Comparison of ENCODE assay signal across 14 cellular contexts in the genomic region with DNA sequence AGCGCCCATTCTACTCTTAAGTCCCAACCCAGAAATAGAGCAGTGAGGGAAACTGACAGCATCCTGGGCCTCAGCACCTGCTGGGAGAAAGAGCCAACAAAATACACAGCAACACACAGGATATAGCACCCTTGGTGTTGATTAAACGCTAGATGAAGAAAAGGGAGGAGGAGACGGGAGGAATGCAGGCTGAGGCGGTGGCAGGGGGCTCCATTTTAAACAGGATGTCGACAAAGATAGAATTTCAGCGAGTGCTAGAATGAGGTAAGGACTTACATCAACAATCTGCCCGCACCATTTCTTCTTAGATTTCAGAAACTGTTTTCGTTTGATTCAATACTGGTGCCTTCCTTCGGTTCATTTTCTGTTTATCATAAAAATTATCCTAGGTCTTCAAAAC. TPM values are rescaled to one million over a fixed set of nuclear protein-coding genes. Genes with fewer than 3 reads are reported as not detected.
DNase-seq lines count a peak whose midpoint lies in the region; TF ChIP-seq lines count a peak whose summit lies in the region.
"Had no signal": no experiment of that assay in that cellular context is flagged by ENCODE, and none has a peak within 500 bp of the region (broad histone marks: within the 10 kb centered on the region; RNA-seq: fewer than 3 reads in every experiment).

No MANE protein-coding gene starts in this region.

- peak overlapping the region; percentile 2 for H2BK12ac ChIP-seq in trophoblast cell (ENCODE audit: low read length)

- peaks cover 8% of the 10 kb centered on the region for H3K79me2 ChIP-seq in trophoblast cell (ENCODE audit: control insufficient read depth, insufficient read depth, low read length, poor library complexity)

- H3K14ac ChIP-seq in trophoblast cell (ENCODE audit: low read length), result no peak overlapping the region

- H3K23ac ChIP-seq in trophoblast cell (ENCODE audit: low read length), result peak overlapping the region; percentile 58

- H3K4me3 Mint-ChIP-seq in endodermal cell, result no peak overlapping the region
- H3K4me3 Mint-ChIP-seq: CD4-positive, alpha-beta memory T cell had no signal

- H4K91ac ChIP-seq in trophoblast cell (ENCODE audit: low read depth, low read length), result no peak overlapping the region

- no peak overlapping the region for H2AK5ac ChIP-seq in trophoblast cell (ENCODE audit: low read length)

- no peak overlapping the region for H4K12ac ChIP-seq in trophoblast cell (ENCODE audit: low read depth, low read length)

- peaks cover 22% of the 10 kb centered on the region for H3K79me1 ChIP-seq in trophoblast cell (ENCODE audit: low read length)

- no peak overlapping the region for H2BK120ac ChIP-seq in trophoblast cell (ENCODE audit: insufficient read depth, low read length, poor library complexity)

- H3K9me3 Mint-ChIP-seq in endodermal cell, result no peaks in the 10 kb centered on the region
- H3K9me3 Mint-ChIP-seq: CD4-positive, alpha-beta memory T cell had no signal

- whole genome bisulfite sequencing in endodermal cell (ENCODE audit: insufficient coverage in 1 of 2, insufficient read length in 1 of 2), 2 experiments, result 69 to 82% methylated on average over 6 to 9 of the region's 9 CpGs
- WGBS in trophoblast cell (ENCODE audit: extremely low coverage, insufficient coverage, insufficient read length), result no CpG with 5 or more reads among the region's 9 CpGs

- H3K27me3 Mint-ChIP-seq in endodermal cell (ENCODE audit: insufficient read depth), result peaks cover 6% of the 10 kb centered on the region

- no peak overlapping the region for H2AFZ ChIP-seq in trophoblast cell (ENCODE audit: insufficient read depth, low read length, poor library complexity)

- no peaks in the 10 kb centered on the region for H3K36me3 Mint-ChIP-seq in endodermal cell (ENCODE audit: low read depth)

- H3K27ac ChIP-seq in VCaP (peak overlapping the region; percentile 0; the same call in 1 of the 2 replicates), endodermal cell (ENCODE audit: low read depth, low read length) (no peak overlapping the region), trophoblast cell (ENCODE audit: low read depth, low read length) (no peak overlapping the region)

- H3K27me3 ChIP-seq in endodermal cell (ENCODE audit: control insufficient read depth, insufficient read depth, low read length, poor library complexity, severe bottlenecking), result no peaks in the 10 kb centered on the region
- H3K27me3 ChIP-seq in trophoblast cell (ENCODE audit: insufficient read depth, low read length), result no peaks in the 10 kb centered on the region

- no peak overlapping the region for H4K8ac ChIP-seq in trophoblast cell (ENCODE audit: low read depth, low read length)

- no peaks in the 10 kb centered on the region for H3K4me1 ChIP-seq in endodermal cell (ENCODE audit: control insufficient read depth, insufficient read depth, low read length)
- H3K4me1 ChIP-seq in trophoblast cell (ENCODE audit: control insufficient read depth in 1 of 2, insufficient read depth in 2 of 2, low read length in 2 of 2), result peaks cover 15 to 25% of the 10 kb centered on the region in 2 experiments

- no peak overlapping the region for H3K18ac ChIP-seq in trophoblast cell (ENCODE audit: low read length)

- peak; percentile 42 for DNase-seq in endodermal cell
- no peak for DNase-seq in trophoblast cell
- DNase-seq in NCI-H1417 (lab: John Stamatoyannopoulos, UW), result no peak
- DNase-seq in NCI-H2171 treated with DMSO at 0.1 percent for 48 hours (lab: John Stamatoyannopoulos, UW), result no peak
- DNase-seq in D341Med (ENCODE audit: low spot score), result no peak
- DNase-seq: C1 segment of cervical spinal cord; Calu3; CD4-positive, alpha-beta memory T cell; COR-L47; DMS153; DND-41; H7; HCEC 1CT had no signal

- H3K9ac ChIP-seq in endodermal cell (ENCODE audit: extremely low read depth, low read length, poor library complexity, severe bottlenecking) (no peak overlapping the region), trophoblast cell (ENCODE audit: low read length) (no peak overlapping the region)

- H3K27ac Mint-ChIP-seq in endodermal cell, result no peak overlapping the region
- H3K27ac Mint-ChIP-seq: CD4-positive, alpha-beta memory T cell had no signal

- no peak overlapping the region for H3K4me2 ChIP-seq in trophoblast cell (ENCODE audit: low read length)

- no peak for TF ChIP-seq CTCF in VCaP (conservative IDR thresholded peaks at IDR 0.05)
- TF ChIP-seq CTCF in endodermal cell (conservative IDR thresholded peaks at IDR 0.05), result no peak

- no peak overlapping the region for H2BK5ac ChIP-seq in trophoblast cell (ENCODE audit: low read depth, low read length, poor library complexity)

- no peak overlapping the region for H3K4ac ChIP-seq in trophoblast cell (ENCODE audit: low read depth, low read length)

- peaks cover 20% of the 10 kb centered on the region for H3K4me1 Mint-ChIP-seq in endodermal cell

- no peaks in the 10 kb centered on the region for H3K9me3 ChIP-seq in endodermal cell (ENCODE audit: control insufficient read depth, low read length)
- peaks cover 1% of the 10 kb centered on the region for H3K9me3 ChIP-seq in trophoblast cell (ENCODE audit: insufficient read depth, low read depth, low read length)

- H3K4me3 ChIP-seq in endodermal cell (ENCODE audit: low read length) (no peak overlapping the region), trophoblast cell (ENCODE audit: low read depth, low read length) (no peak overlapping the region)

- H3K36me3 ChIP-seq in endodermal cell (ENCODE audit: control insufficient read depth, insufficient read depth, low read length), result no peaks in the 10 kb centered on the region
- no peaks in the 10 kb centered on the region for H3K36me3 ChIP-seq in trophoblast cell (ENCODE audit: control insufficient read depth in 1 of 2, insufficient read depth in 2 of 2, low read length in 2 of 2)

RNA-seq across cellular contexts. Expression of a gene that starts 4.7 kb away (rescaled TPM):
- total RNA-seq in endodermal cell, result 10 to 100 TPM; 12.6 to 14.2 TPM
- polyA plus RNA-seq in endodermal cell (2013, experiment 1 of 2), result 5.4 TPM
- polyA plus RNA-seq in endodermal cell (2013, experiment 2 of 2), result 6.1 TPM
- polyA plus RNA-seq in trophoblast cell (2013), result 29.9 and 30.6 TPM in 2 replicates

RNA-seq across cellular contexts. Expression of a gene that starts 49.1 kb away (rescaled TPM):
- 10 to 100 TPM; 31.3 to 33.4 TPM for total RNA-seq in endodermal cell
- polyA plus RNA-seq in endodermal cell (2013, experiment 1 of 2), result 23.2 TPM
- polyA plus RNA-seq in endodermal cell (2013, experiment 2 of 2), result 22.0 TPM
- polyA plus RNA-seq in trophoblast cell (2013), result 20.5 TPM in 2 replicates
